Comparison of ENCODE assay signal across 23 cellular contexts in genomic region chr20:16187956-16188616, GRCh38.
DNase-seq lines count a peak whose midpoint lies in the region; ATAC-seq and TF ChIP-seq lines count a peak whose summit lies in the region.
"Had no signal": no experiment of that assay in that cellular context is flagged by ENCODE, and none has a peak within 500 bp of the region (broad histone marks: within the 10 kb centered on the region; RNA-seq: fewer than 3 reads in every experiment).

No MANE protein-coding gene starts in this region.

- H2BK12ac ChIP-seq in H9 (ENCODE audit: insufficient read length, low read depth, low read length), result no peak overlapping the region

- no peak for TF ChIP-seq CTCF in H9 (conservative IDR thresholded peaks at IDR 0.05)
- TF ChIP-seq CTCF in IMR-90 (conservative IDR thresholded peaks at IDR 0.05; ENCODE audit: low read depth, low read length), result no peak
- TF ChIP-seq CTCF in mucosa of descending colon (IDR thresholded peaks at IDR 0.05), result no peak
- no peak for TF ChIP-seq CTCF in upper lobe of left lung (IDR thresholded peaks at IDR 0.05)
- no peak for TF ChIP-seq CTCF in GM23338 (conservative IDR thresholded peaks at IDR 0.05; ENCODE audit: low read depth in 2 of 2)
- no peak for TF ChIP-seq CTCF in activated CD8-positive, alpha-beta T cell treated with anti-CD3 and anti-CD28 coated beads for 36 hours (IDR thresholded peaks at IDR 0.05)

- H2AK5ac ChIP-seq in H9 (ENCODE audit: insufficient read length, low read length) (no peak overlapping the region), IMR-90 (ENCODE audit: low read depth, low read length) (no peak overlapping the region)

- H3K4me3 ChIP-seq in IMR-90 (ENCODE audit: insufficient read depth, low read depth, low read length) (no peak overlapping the region), mucosa of descending colon (no peak overlapping the region), upper lobe of left lung (no peak overlapping the region), GM23338 (no peak overlapping the region)
- H3K4me3 ChIP-seq: PC-9 had no signal

- no peaks in the 10 kb centered on the region for H3K79me2 ChIP-seq in H9 (ENCODE audit: insufficient read depth, low read length)
- H3K79me2 ChIP-seq in GM23338 (replicated peaks; ENCODE audit: insufficient read depth), result no peaks in the 10 kb centered on the region

- H3K36me3 Mint-ChIP-seq in H9 (ENCODE audit: insufficient read depth in 1 of 3, low read depth in 3 of 3) (no peaks in the 10 kb centered on the region; a peak in 1 of 7 replicates), GM23338 (ENCODE audit: low read depth) (peaks cover 4% of the 10 kb centered on the region; the same call in 1 of the 3 replicates)
- H3K36me3 Mint-ChIP-seq in activated CD8-positive, alpha-beta T cell treated with anti-CD3 and anti-CD28 coated beads for 36 hours (ENCODE audit: low read depth), result no peaks in the 10 kb centered on the region
- H3K36me3 Mint-ChIP-seq: CD4-positive, CD25-positive, alpha-beta regulatory T cell had no signal

- no peak overlapping the region for H2BK5ac ChIP-seq in H9 (ENCODE audit: insufficient read length, low read length)
- no peak overlapping the region for H2BK5ac ChIP-seq in IMR-90 (ENCODE audit: low read depth, low read length, poor library complexity, severe bottlenecking)

- H2AK9ac ChIP-seq in IMR-90 (replicated peaks; ENCODE audit: low read depth, low read length, poor library complexity), result no peak overlapping the region

- no CpG with 5 or more reads among the region's 2 CpGs for WGBS in H9 (ENCODE audit: extremely low coverage, insufficient read length, low lambda C conversion rate)
- WGBS in IMR-90 (ENCODE audit: extremely low coverage in 2 of 2, insufficient read length in 1 of 2), 2 experiments, result 64% methylated on average over 2 of the region's 2 CpGs; no CpG with 5 or more reads in 1 of the 2 experiments
- WGBS in upper lobe of left lung, 2 donors, result 80 to 87% methylated on average over 2 of the region's 2 CpGs

- H3K9ac ChIP-seq in H9 (ENCODE audit: extremely low read depth, insufficient read length, low read length) (no peak overlapping the region), IMR-90 (ENCODE audit: low read depth, low read length) (no peak overlapping the region)
- H3K9ac ChIP-seq: KMS-11 had no signal

- H3K9me3 ChIP-seq in H9 (ENCODE audit: control insufficient read depth, low read depth, low read length) (peaks cover 14% of the 10 kb centered on the region), IMR-90 (ENCODE audit: control insufficient read depth, insufficient read depth, low read length) (peaks cover 12% of the 10 kb centered on the region), mucosa of descending colon (no peaks in the 10 kb centered on the region), upper lobe of left lung (no peaks in the 10 kb centered on the region)
- H3K9me3 ChIP-seq: BE2C had no signal

- H3K18ac ChIP-seq in H9 (ENCODE audit: insufficient read length, low read depth, low read length) (no peak overlapping the region), IMR-90 (ENCODE audit: low read depth, low read length) (no peak overlapping the region)

- H3K4me1 Mint-ChIP-seq in H9 (peaks cover 6 to 7% of the 10 kb centered on the region in 2 experiments), GM23338 (peaks cover under 1% of the 10 kb centered on the region; the same call in 2 of the 3 replicates)
- no peaks in the 10 kb centered on the region for H3K4me1 Mint-ChIP-seq in activated CD8-positive, alpha-beta T cell treated with anti-CD3 and anti-CD28 coated beads for 36 hours (ENCODE audit: low read depth)
- H3K4me1 Mint-ChIP-seq: CD4-positive, CD25-positive, alpha-beta regulatory T cell had no signal

- H2AFZ ChIP-seq in H9 (ENCODE audit: low read length) (no peak overlapping the region), IMR-90 (replicated peaks; ENCODE audit: low read length, poor library complexity) (peak overlapping the region; percentile 3), GM23338 (no peak overlapping the region)
- H2AFZ ChIP-seq: PC-9 had no signal

- POLR2A ChIA-PET in IMR-90 (lab: Charles Lee; ENCODE audit: unreplicated experiment), result no interaction called here
- POLR2A ChIA-PET in activated CD8-positive, alpha-beta T cell treated with anti-CD3 and anti-CD28 coated beads for 36 hours (lab: Charles Lee), result no interaction called here

- H3K27me3 ChIP-seq in H9 (ENCODE audit: insufficient read depth, low read length) (no peaks in the 10 kb centered on the region), IMR-90 (ENCODE audit: control insufficient read depth, insufficient read depth, low read length) (no peaks in the 10 kb centered on the region), upper lobe of left lung (no peaks in the 10 kb centered on the region), GM23338 (ENCODE audit: insufficient read depth) (no peaks in the 10 kb centered on the region)
- H3K27me3 ChIP-seq: BE2C had no signal

- H3K9me2 ChIP-seq in GM23338 (ENCODE audit: insufficient read depth), result peaks cover 12% of the 10 kb centered on the region

- TF ChIP-seq RAD21 in IMR-90 (IDR thresholded peaks at IDR 0.05; ENCODE audit: low read length), result no peak

- H3T11ph ChIP-seq in H9 (ENCODE audit: low read length), result no peak overlapping the region

- H4K5ac ChIP-seq in H9 (ENCODE audit: insufficient read length, low read depth, low read length) (peak overlapping the region; percentile 7), IMR-90 (ENCODE audit: low read depth, low read length) (no peak overlapping the region)

- TF ChIP-seq EP300 in upper lobe of left lung (IDR thresholded peaks at IDR 0.05), result no peak

- CTCF ChIA-PET in IMR-90 (lab: Yijun Ruan, JAX), result no interaction called here
- CTCF ChIA-PET in activated CD8-positive, alpha-beta T cell treated with anti-CD3 and anti-CD28 coated beads for 36 hours (lab: Charles Lee), result no interaction called here

- H2BK20ac ChIP-seq in H9 (ENCODE audit: low read depth, low read length, poor library complexity, severe bottlenecking) (no peak overlapping the region), IMR-90 (ENCODE audit: low read depth, low read length) (no peak overlapping the region)

- TF ChIP-seq POLR2A in IMR-90 (IDR thresholded peaks at IDR 0.05; ENCODE audit: low read depth, low read length) (no peak), upper lobe of left lung (IDR thresholded peaks at IDR 0.05) (no peak)

- H3K9me1 ChIP-seq in IMR-90 (ENCODE audit: insufficient read depth, low read length), result no peaks in the 10 kb centered on the region

- dilution Hi-C loops in IMR-90 (cut with HindIII; ENCODE audit: low sequenced_read_pairs, unreplicated experiment), result no loop called here

- no peak overlapping the region for H3K4me2 ChIP-seq in H9 (ENCODE audit: insufficient read depth, insufficient read length, low read length)
- H3K4me2 ChIP-seq in IMR-90 (ENCODE audit: low read depth, low read length), result no peak overlapping the region
- no peak overlapping the region for H3K4me2 ChIP-seq in GM23338
- H3K4me2 ChIP-seq: KMS-11, PC-9 had no signal

- no peak overlapping the region for H2BK120ac ChIP-seq in H9 (ENCODE audit: low read depth, low read length, poor library complexity, severe bottlenecking)
- H2BK120ac ChIP-seq in IMR-90 (ENCODE audit: low read depth, low read length), result no peak overlapping the region

- H3K79me1 ChIP-seq in H9 (ENCODE audit: insufficient read depth, low read depth, low read length, poor library complexity, severe bottlenecking) (no peaks in the 10 kb centered on the region), IMR-90 (ENCODE audit: low read depth in 1 of 2, low read length in 2 of 2) (no peaks in the 10 kb centered on the region)

- no TSS peak for BruUV-seq in IMR-90 (replicated peaks; lab: Mats Ljungman, UMichigan)

- H3K27ac Mint-ChIP-seq in H9 (no peak overlapping the region), GM23338 (no peak overlapping the region)
- H3K27ac Mint-ChIP-seq in activated CD8-positive, alpha-beta T cell treated with anti-CD3 and anti-CD28 coated beads for 36 hours, result no peak overlapping the region
- H3K27ac Mint-ChIP-seq: CD4-positive, CD25-positive, alpha-beta regulatory T cell had no signal

- H3K4me1 ChIP-seq in H9 (ENCODE audit: insufficient read depth, low read length), result no peaks in the 10 kb centered on the region
- H3K4me1 ChIP-seq in IMR-90 (ENCODE audit: control insufficient read depth, insufficient read depth, low read length), result no peaks in the 10 kb centered on the region
- H3K4me1 ChIP-seq in mucosa of descending colon (ENCODE audit: low read depth), result no peaks in the 10 kb centered on the region
- no peaks in the 10 kb centered on the region for H3K4me1 ChIP-seq in upper lobe of left lung
- H3K4me1 ChIP-seq in GM23338 (ENCODE audit: insufficient read depth), result no peaks in the 10 kb centered on the region

- no peaks in the 10 kb centered on the region for H3K23me2 ChIP-seq in H9 (ENCODE audit: insufficient read length, low read depth, low read length, poor library complexity, severe bottlenecking)

- H3K23ac ChIP-seq in H9 (ENCODE audit: insufficient read length, low read depth, low read length) (no peak overlapping the region), IMR-90 (ENCODE audit: low read depth, low read length) (no peak overlapping the region)

- ATAC-seq in IMR-90 (ENCODE audit: low read depth) (no peak), mucosa of descending colon (peak; percentile 23), upper lobe of left lung (ENCODE audit: low FRiP score in 2 of 2) (peak; percentile 34 to 60), GM23338 (no peak)
- no peak for ATAC-seq in activated CD8-positive, alpha-beta T cell treated with anti-CD3 and anti-CD28 coated beads for 36 hours

- H2BK15ac ChIP-seq in H9 (ENCODE audit: low read depth, low read length), result no peak overlapping the region
- no peak overlapping the region for H2BK15ac ChIP-seq in IMR-90 (ENCODE audit: low read depth, low read length)

- H3F3A ChIP-seq in GM23338 (replicated peaks; ENCODE audit: low read depth), result no peaks in the 10 kb centered on the region

- H3K14ac ChIP-seq in H9 (ENCODE audit: insufficient read depth, low read length) (no peak overlapping the region), IMR-90 (replicated peaks; ENCODE audit: low read depth, low read length) (no peak overlapping the region)

- no peak overlapping the region for H3K27ac ChIP-seq in H9 (ENCODE audit: insufficient read length, low read depth, low read length)
- no peak overlapping the region for H3K27ac ChIP-seq in IMR-90 (ENCODE audit: insufficient read depth, low read length)
- H3K27ac ChIP-seq in upper lobe of left lung, result no peak overlapping the region
- H3K27ac ChIP-seq in GM23338 (ENCODE audit: low read depth), result no peak overlapping the region
- H3K27ac ChIP-seq: HL-60, KMS-11, PC-9, RWPE1 had no signal

- intact Hi-C loops in IMR-90 (cut with micrococcal nuclease), result no loop called here
- intact Hi-C loops in mucosa of descending colon (cut with DNase I, micrococcal nuclease), result no loop called here
- intact Hi-C loops in activated CD8-positive, alpha-beta T cell treated with anti-CD3 and anti-CD28 coated beads for 36 hours (cut with micrococcal nuclease), result no loop called here

- peaks cover 0 to 3% of the 10 kb centered on the region in 2 experiments; a peak in 1 of 5 replicates for H3K9me3 Mint-ChIP-seq in H9
- H3K9me3 Mint-ChIP-seq in GM23338, result no peaks in the 10 kb centered on the region
- peaks cover 1% of the 10 kb centered on the region for H3K9me3 Mint-ChIP-seq in activated CD8-positive, alpha-beta T cell treated with anti-CD3 and anti-CD28 coated beads for 36 hours

- in situ Hi-C loops in IMR-90 (cut with MboI; ENCODE audit: low sequenced_read_pairs), result no loop called here

- H3K4ac ChIP-seq in H9 (ENCODE audit: low read depth, low read length) (no peak overlapping the region), IMR-90 (ENCODE audit: low read depth, low read length) (no peak overlapping the region)

- H4K91ac ChIP-seq in H9 (ENCODE audit: insufficient read length, low read depth, low read length), result no peak overlapping the region
- no peak overlapping the region for H4K91ac ChIP-seq in IMR-90 (ENCODE audit: insufficient read depth, low read depth, low read length)

- peak overlapping the region; percentile 5 for H4K8ac ChIP-seq in H9 (replicated peaks; ENCODE audit: insufficient read length, low read depth, low read length)
- H4K8ac ChIP-seq in IMR-90 (ENCODE audit: low read depth in 2 of 2, low read length in 2 of 2), result no peak overlapping the region

- no peak overlapping the region for H3K4me3 Mint-ChIP-seq in H9
- H3K4me3 Mint-ChIP-seq in GM23338, result no peak overlapping the region
- no peak overlapping the region for H3K4me3 Mint-ChIP-seq in activated CD8-positive, alpha-beta T cell treated with anti-CD3 and anti-CD28 coated beads for 36 hours
- H3K4me3 Mint-ChIP-seq: CD4-positive, CD25-positive, alpha-beta regulatory T cell had no signal

- H3K27me3 Mint-ChIP-seq in H9 (ENCODE audit: low read depth) (peaks cover 2% of the 10 kb centered on the region; the same call in 1 of the 2 replicates), GM23338 (ENCODE audit: insufficient read depth, low read depth, poor library complexity) (no peaks in the 10 kb centered on the region)
- H3K27me3 Mint-ChIP-seq in activated CD8-positive, alpha-beta T cell treated with anti-CD3 and anti-CD28 coated beads for 36 hours, result no peaks in the 10 kb centered on the region
- H3K27me3 Mint-ChIP-seq: CD4-positive, CD25-positive, alpha-beta regulatory T cell had no signal

- DNase-seq in H9, result no peak
- no peak for DNase-seq in IMR-90
- DNase-seq in mucosa of descending colon, result no peak
- DNase-seq in upper lobe of left lung, result no peak
- no peak for DNase-seq in GM23338 (ENCODE audit: low spot score)
- no peak for DNase-seq in hippocampal formation (lab: John Stamatoyannopoulos, UW)
- DNase-seq in activated CD8-positive, alpha-beta T cell treated with anti-CD3 and anti-CD28 coated beads for 36 hours, result no peak
- DNase-seq: BE2C; CD4-positive, CD25-positive, alpha-beta regulatory T cell; EL; GF-D8; H7; NCI-H1105; NCI-H146; NCI-H2029; NCI-H226; NCI-H510A treated with DMSO at 0.1 percent for 48 hours; NCI-H748 treated with DMSO at 0.1 percent for 48 hours; PC-9; SIG-M5 had no signal

- no peaks in the 10 kb centered on the region for H3K36me3 ChIP-seq in IMR-90 (ENCODE audit: control insufficient read depth, insufficient read depth, low read length)
- H3K36me3 ChIP-seq in mucosa of descending colon (ENCODE audit: low read depth), result no peaks in the 10 kb centered on the region
- H3K36me3 ChIP-seq in upper lobe of left lung, result no peaks in the 10 kb centered on the region
- no peaks in the 10 kb centered on the region for H3K36me3 ChIP-seq in GM23338 (ENCODE audit: insufficient read depth)
- H3K36me3 ChIP-seq: BE2C had no signal

- H3K56ac ChIP-seq in H9 (ENCODE audit: insufficient read length, low read depth, low read length) (no peak overlapping the region), IMR-90 (ENCODE audit: extremely low read depth, insufficient read depth, low read length) (no peak overlapping the region)

- H4K20me1 ChIP-seq in H9 (ENCODE audit: control insufficient read depth, insufficient read depth, insufficient read length) (no peaks in the 10 kb centered on the region), IMR-90 (ENCODE audit: insufficient read depth, low read length) (no peaks in the 10 kb centered on the region), GM23338 (replicated peaks; ENCODE audit: insufficient read depth) (no peaks in the 10 kb centered on the region)

Comparison
In these comparisons a context has a peak if more than half of its experiments do, and no peak if none do; other contexts are left out.
1. ATAC-seq: peak in mucosa of descending colon (single experiment) and upper lobe of left lung (2 of 2); none in IMR-90 (single experiment), GM23338 (single experiment) and activated CD8-positive, alpha-beta T cell treated with anti-CD3 and anti-CD28 coated beads for 36 hours (single experiment).